13 cellular contexts compared by ENCODE assay signal in the genomic region with DNA sequence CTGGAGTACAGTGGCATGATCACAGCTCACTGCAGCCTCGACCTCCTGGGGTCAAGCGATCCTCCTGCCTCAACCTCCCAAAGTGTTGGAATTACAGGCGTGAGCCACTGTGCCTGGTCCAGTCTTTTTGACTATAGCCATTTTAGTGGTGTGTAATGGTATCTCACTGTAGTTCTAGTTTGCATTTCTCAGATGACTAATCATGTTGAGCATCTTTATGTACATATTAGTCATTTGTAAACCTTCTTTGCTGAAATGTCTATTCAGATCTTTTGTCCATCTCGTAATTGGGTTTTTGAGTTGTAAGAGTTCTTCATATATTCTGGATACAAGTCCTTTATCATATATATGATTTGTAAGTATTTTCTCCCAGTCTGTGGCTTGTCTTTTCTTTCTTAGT. TPM values are rescaled to one million over a fixed set of nuclear protein-coding genes. Genes with fewer than 3 reads are reported as not detected.
A peak's percentile ranks its signal among the peaks of the same experiment; 100 is the strongest.
DNase-seq lines count a peak whose midpoint lies in the region; ATAC-seq, FAIRE-seq and TF ChIP-seq lines count a peak whose summit lies in the region.
"Had no signal": no experiment of that assay in that cellular context is flagged by ENCODE, and none has a peak within 500 bp of the region (broad histone marks: within the 10 kb centered on the region; RNA-seq: fewer than 3 reads in every experiment).

No MANE protein-coding gene starts in this region.

- H3K27ac ChIP-seq in heart left ventricle: no peak overlapping the region

- H3K36me3 ChIP-seq in bronchial epithelial cell (ENCODE audit: control insufficient read depth, insufficient read depth, low read length) (no peaks in the 10 kb centered on the region), heart left ventricle (peaks cover 0 to 84% (median 42%) of the 10 kb centered on the region in 9 donors)

- H3K4me3 ChIP-seq in bronchial epithelial cell (ENCODE audit: low read depth, low read length): no peak overlapping the region
- no peak overlapping the region for H3K4me3 ChIP-seq in heart left ventricle

- 95 to 97% (median 96%) methylated on average over 4 of the region's 4 CpGs for WGBS in heart left ventricle, 4 donors

- H3K9me3 ChIP-seq in heart left ventricle: no peaks in the 10 kb centered on the region

- TF ChIP-seq CTCF in bronchial epithelial cell (IDR thresholded peaks at IDR 0.05; ENCODE audit: insufficient read depth, low read length, severe bottlenecking) (no peak), heart left ventricle (IDR thresholded peaks at IDR 0.05) (no peak)

- FAIRE-seq in bronchial epithelial cell (lab: Jason Lieb, UNC): no peak

- DNase-seq in DMS53 (lab: John Stamatoyannopoulos, UW) (peak; percentile 51), bronchial epithelial cell (ENCODE audit: low read depth) (peak; percentile 90), islet precursor cell (no peak), heart left ventricle (no peak), retina (no peak)
- DNase-seq: activated CD4-positive, alpha-beta memory T cell treated with anti-CD3 and anti-CD28 coated beads, Interleukin-2, amount 10 ng/mL, durations not matched to agents 7 days and 5 days; anterior cingulate cortex; CD4-positive, CD25-positive, alpha-beta regulatory T cell; foreskin melanocyte; midbrain had no signal

- intact Hi-C loops in heart left ventricle (cut with DNase I): no loop called here

- ATAC-seq in GM19452 (IDR thresholded peaks at IDR 0.05; ENCODE audit: unreplicated experiment) (peak; percentile 70), HG03439 (IDR thresholded peaks at IDR 0.05; ENCODE audit: unreplicated experiment) (peak; percentile 75), HG03175 (IDR thresholded peaks at IDR 0.05; ENCODE audit: unreplicated experiment) (no peak), heart left ventricle (no peak)

- H3K27me3 ChIP-seq in bronchial epithelial cell (ENCODE audit: control insufficient read depth, insufficient read depth, low read length) (no peaks in the 10 kb centered on the region), heart left ventricle (no peaks in the 10 kb centered on the region)

- H3K4me1 ChIP-seq in heart left ventricle: peaks cover 0 to 8% (median 0%) of the 10 kb centered on the region in 12 donors

- TF ChIP-seq POLR2A in heart left ventricle (IDR thresholded peaks at IDR 0.05): no peak

RNA-seq across cellular contexts. Expression of gene PCCB, which starts 16.3 kb away (rescaled TPM):
- 56.7 and 62.1 TPM in 2 replicates for total RNA-seq in bronchial epithelial cell
- total RNA-seq in heart left ventricle: 100 to 1,000 TPM in 5 of 9 donors, 10 to 100 TPM in 4; 58.5 to 154 (median 103) TPM
- 10 to 100 TPM; 33.9 to 45.1 TPM for polyA plus RNA-seq in heart left ventricle

Comparison
In these comparisons a context has a peak if more than half of its experiments do, and no peak if none do; other contexts are left out.
1. DNase-seq: peak in DMS53 (single experiment) and bronchial epithelial cell (single experiment); none in islet precursor cell (single experiment), heart left ventricle (0 of 5) and retina (single experiment).
2. ATAC-seq: peak in GM19452 (single experiment) and HG03439 (single experiment); none in HG03175 (single experiment) and heart left ventricle (0 of 4).